ENCODE assay signal across 1 cellular context in genomic region chr5:171419663-171420428, GRCh38.
TF ChIP-seq lines count a peak whose summit lies in the region.

No MANE protein-coding gene starts in this region.

TF ChIP-seq in endothelial cell of umbilical vein, 7 proteins besides CTCF, POLR2A, EP300 and RAD21 (continued from another document):
- peak; percentile 65 for TF ChIP-seq EZH2 (IDR thresholded peaks at IDR 0.05; ENCODE audit: borderline replicate concordance, low read depth, low read length, severe bottlenecking)
